In the genomic region with DNA sequence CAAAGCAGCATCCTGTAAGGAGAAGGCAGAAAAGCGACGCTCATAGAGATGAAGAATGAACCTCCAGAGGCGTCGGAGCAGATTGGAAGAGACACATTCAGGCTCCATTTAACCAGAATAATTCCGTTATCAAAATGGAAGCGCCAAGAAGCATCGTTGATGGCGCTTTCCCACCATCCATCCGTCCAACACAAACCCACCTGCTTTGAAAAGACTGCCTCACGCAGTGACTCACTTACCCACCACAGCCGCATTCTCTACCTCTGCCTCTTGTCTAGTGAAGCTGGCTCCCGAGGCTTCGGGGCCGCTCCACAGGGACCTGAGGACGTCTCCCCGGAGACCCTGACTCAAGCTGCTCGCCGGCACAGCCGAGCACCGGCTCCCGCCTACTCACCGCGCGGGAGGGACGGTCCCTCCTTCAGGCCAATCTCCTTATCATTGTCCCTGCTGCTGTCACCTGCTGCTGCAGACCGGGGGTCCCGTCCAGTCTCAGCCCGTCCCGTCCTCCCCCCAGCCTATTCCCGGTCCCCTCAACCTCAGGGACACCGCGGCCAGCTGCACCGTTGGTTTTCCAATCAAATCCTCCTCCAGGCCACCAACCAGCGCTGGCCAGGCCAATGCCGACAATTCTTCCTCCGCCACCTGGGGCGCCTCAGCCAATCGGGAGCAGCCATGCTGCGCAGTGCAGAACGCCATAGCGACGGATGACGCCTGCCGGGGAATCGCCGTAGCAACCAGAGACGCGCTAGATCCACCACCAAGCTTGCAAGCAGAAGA, we compare ENCODE assay signal across 1 cellular context.
TF ChIP-seq lines count a peak whose summit lies in the region.

A gene with protein sequence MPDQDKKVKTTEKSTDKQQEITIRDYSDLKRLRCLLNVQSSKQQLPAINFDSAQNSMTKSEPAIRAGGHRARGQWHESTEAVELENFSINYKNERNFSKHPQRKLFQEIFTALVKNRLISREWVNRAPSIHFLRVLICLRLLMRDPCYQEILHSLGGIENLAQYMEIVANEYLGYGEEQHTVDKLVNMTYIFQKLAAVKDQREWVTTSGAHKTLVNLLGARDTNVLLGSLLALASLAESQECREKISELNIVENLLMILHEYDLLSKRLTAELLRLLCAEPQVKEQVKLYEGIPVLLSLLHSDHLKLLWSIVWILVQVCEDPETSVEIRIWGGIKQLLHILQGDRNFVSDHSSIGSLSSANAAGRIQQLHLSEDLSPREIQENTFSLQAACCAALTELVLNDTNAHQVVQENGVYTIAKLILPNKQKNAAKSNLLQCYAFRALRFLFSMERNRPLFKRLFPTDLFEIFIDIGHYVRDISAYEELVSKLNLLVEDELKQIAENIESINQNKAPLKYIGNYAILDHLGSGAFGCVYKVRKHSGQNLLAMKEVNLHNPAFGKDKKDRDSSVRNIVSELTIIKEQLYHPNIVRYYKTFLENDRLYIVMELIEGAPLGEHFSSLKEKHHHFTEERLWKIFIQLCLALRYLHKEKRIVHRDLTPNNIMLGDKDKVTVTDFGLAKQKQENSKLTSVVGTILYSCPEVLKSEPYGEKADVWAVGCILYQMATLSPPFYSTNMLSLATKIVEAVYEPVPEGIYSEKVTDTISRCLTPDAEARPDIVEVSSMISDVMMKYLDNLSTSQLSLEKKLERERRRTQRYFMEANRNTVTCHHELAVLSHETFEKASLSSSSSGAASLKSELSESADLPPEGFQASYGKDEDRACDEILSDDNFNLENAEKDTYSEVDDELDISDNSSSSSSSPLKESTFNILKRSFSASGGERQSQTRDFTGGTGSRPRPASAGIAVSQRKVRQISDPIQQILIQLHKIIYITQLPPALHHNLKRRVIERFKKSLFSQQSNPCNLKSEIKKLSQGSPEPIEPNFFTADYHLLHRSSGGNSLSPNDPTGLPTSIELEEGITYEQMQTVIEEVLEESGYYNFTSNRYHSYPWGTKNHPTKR (minus strand): TSS at position 553 of the 777 bp plus-strand sequence. CDS start 16,501 bp downstream, outside the sequence.

TF ChIP-seq in HEK293, 187 proteins besides CTCF, POLR2A, EP300 and RAD21 (continued from another document):
- TF ChIP-seq, protein P1, sequence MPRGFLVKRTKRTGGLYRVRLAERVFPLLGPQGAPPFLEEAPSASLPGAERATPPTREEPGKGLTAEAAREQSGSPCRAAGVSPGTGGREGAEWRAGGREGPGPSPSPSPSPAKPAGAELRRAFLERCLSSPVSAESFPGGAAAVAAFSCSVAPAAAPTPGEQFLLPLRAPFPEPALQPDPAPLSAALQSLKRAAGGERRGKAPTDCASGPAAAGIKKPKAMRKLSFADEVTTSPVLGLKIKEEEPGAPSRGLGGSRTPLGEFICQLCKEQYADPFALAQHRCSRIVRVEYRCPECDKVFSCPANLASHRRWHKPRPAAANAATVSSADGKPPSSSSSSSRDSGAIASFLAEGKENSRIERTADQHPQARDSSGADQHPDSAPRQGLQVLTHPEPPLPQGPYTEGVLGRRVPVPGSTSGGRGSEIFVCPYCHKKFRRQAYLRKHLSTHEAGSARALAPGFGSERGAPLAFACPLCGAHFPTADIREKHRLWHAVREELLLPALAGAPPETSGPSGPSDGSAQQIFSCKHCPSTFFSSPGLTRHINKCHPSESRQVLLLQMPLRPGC (tag by site-specific recombination; IDR thresholded peaks at IDR 0.05), result no peak
- TF ChIP-seq ZNF658 (tag by site-specific recombination; IDR thresholded peaks at IDR 0.05), result no peak
- TF ChIP-seq ZNF404 (tag by site-specific recombination; IDR thresholded peaks at IDR 0.05), result no peak
- TF ChIP-seq ZNF169 (tag by site-specific recombination; IDR thresholded peaks at IDR 0.05), result no peak
- TF ChIP-seq ZNF544 (tag by site-specific recombination; IDR thresholded peaks at IDR 0.05), result no peak
- no peak for TF ChIP-seq ZNF837 (tag by site-specific recombination; IDR thresholded peaks at IDR 0.05)
- TF ChIP-seq ZNF558 (tag by site-specific recombination; IDR thresholded peaks at IDR 0.05), result no peak
- TF ChIP-seq EGR2 (tag by site-specific recombination; IDR thresholded peaks at IDR 0.05; ENCODE audit: low read depth), result no peak
- no peak for TF ChIP-seq ZNF19 (tag by site-specific recombination; IDR thresholded peaks at IDR 0.05; ENCODE audit: low read depth)
- TF ChIP-seq ZNF623 (tag by site-specific recombination; IDR thresholded peaks at IDR 0.05), result no peak
- TF ChIP-seq ZNF121 (tag by site-specific recombination; IDR thresholded peaks at IDR 0.05), result no peak
- no peak for TF ChIP-seq ZNF133 (tag by site-specific recombination; IDR thresholded peaks at IDR 0.05)
TF ChIP-seq in HEK293: peak in this region for 22.
